ENCODE assay signal across 21 cellular contexts in the genomic region with DNA sequence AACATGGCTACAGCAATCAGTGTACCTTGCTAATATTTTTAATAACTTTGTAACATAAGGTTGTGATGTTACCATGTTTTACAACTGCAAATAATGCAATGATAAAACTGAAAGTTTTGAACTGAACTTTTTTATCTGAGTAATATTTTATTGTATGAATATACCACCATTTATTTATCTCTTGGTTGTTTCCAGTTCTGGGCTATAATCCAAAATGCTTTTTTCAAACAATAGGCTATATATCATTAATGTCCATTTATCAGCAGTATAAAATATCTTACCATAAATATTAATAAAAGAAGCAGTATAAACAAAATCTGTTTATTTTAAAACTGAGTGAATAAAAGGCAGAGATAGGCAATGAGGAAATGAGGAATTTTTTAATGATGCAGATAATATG.
"Had no signal": no experiment of that assay in that cellular context is flagged by ENCODE, and none has a peak within 500 bp of the region (broad histone marks: within the 10 kb centered on the region; RNA-seq: fewer than 3 reads in every experiment).

No MANE protein-coding gene starts in this region.

- H3K4me2 ChIP-seq: KMS-11 had no signal

- H3K4me3 ChIP-seq: adrenal gland, MG63, SJSA1 had no signal

- H3K9ac ChIP-seq: KMS-11 had no signal

- DNase-seq: activated CD4-positive, alpha-beta T cell treated with anti-CD3 and anti-CD28 coated beads for 4 hours; activated CD8-positive, alpha-beta memory T cell treated with anti-CD3 and anti-CD28 coated beads, Interleukin-2, amount 50 U/mL, for 4 hours; activated CD8-positive, alpha-beta T cell treated with anti-CD3 and anti-CD28 coated beads for 36 hours; activated naive CD4-positive, alpha-beta T cell treated with anti-CD3 and anti-CD28 coated beads, Interleukin-2, amount 50 U/mL, for 16 hours; activated naive CD8-positive, alpha-beta T cell treated with anti-CD3 and anti-CD28 coated beads, Interleukin-2, amount 10 ng/mL, durations not matched to agents 7 days and 5 days; adrenal gland; anterior cingulate cortex; MG63; NCI-H1105; NCI-H1436; NCI-H1694 treated with DMSO at 0.1 percent for 48 hours; NCI-H2029 treated with DMSO at 0.1 percent for 48 hours; NCI-H510A treated with DMSO at 0.1 percent for 48 hours; NCI-H69; NK-92 treated with Interleukin-12 subunit alpha and Interleukin-12 subunit beta, amount 100 ng/mL, for 24 hours; OCI-M1; Right ventricle myocardium superior; SW 1271 had no signal

- H3K27me3 ChIP-seq: adrenal gland, MG63, SJSA1 had no signal

- H3K36me3 ChIP-seq: adrenal gland, MG63, SJSA1 had no signal

- H3K27ac ChIP-seq: adrenal gland, KMS-11, RWPE1, SJSA1 had no signal

- H3K9me3 ChIP-seq: adrenal gland, MG63, SJSA1 had no signal
